In genomic region chr17:73278049-73278464, GRCh38 we compare ENCODE assay signal across 1 cellular context.
TF ChIP-seq lines count a peak whose summit lies in the region.

No MANE protein-coding gene starts in this region.

TF ChIP-seq in HepG2, 621 proteins besides CTCF, POLR2A, EP300 and RAD21 (continued from another document and continues in another):
- TF ChIP-seq, protein P1, sequence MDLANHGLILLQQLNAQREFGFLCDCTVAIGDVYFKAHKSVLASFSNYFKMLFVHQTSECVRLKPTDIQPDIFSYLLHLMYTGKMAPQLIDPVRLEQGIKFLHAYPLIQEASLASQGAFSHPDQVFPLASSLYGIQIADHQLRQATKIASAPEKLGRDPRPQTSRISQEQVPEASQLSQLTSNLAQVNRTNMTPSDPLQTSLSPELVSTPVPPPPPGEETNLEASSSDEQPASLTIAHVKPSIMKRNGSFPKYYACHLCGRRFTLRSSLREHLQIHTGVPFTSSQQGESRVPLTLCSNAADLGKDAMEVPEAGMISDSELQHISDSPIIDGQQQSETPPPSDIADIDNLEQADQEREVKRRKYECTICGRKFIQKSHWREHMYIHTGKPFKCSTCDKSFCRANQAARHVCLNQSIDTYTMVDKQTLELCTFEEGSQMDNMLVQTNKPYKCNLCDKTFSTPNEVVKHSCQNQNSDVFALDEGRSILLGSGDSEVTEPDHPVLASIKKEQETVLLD (CRISPR knock-in tag; IDR thresholded peaks at IDR 0.05; ENCODE audit: low read depth): no peak
- TF ChIP-seq ZFP82 (CRISPR knock-in tag; IDR thresholded peaks at IDR 0.05; ENCODE audit: borderline replicate concordance) (no peak), CERS6 (CRISPR knock-in tag; IDR thresholded peaks at IDR 0.05) (no peak), ZNF432 (CRISPR knock-in tag; IDR thresholded peaks at IDR 0.05; ENCODE audit: borderline replicate concordance) (no peak), ZNF879 (CRISPR knock-in tag; IDR thresholded peaks at IDR 0.05) (no peak), RFXAP (CRISPR knock-in tag; IDR thresholded peaks at IDR 0.05; ENCODE audit: borderline replicate concordance) (no peak), ZNF547 (CRISPR knock-in tag; IDR thresholded peaks at IDR 0.05) (no peak; the same call in 1 of the 2 replicates), ZNF430 (CRISPR knock-in tag; IDR thresholded peaks at IDR 0.05) (peak; percentile 80; the same call in 1 of the 2 replicates), KDM6A (CRISPR knock-in tag; IDR thresholded peaks at IDR 0.05; ENCODE audit: low read depth) (0 out of 2 replicates have a peak, but pooled peaks have one; percentile 37), SRSF9 (IDR thresholded peaks at IDR 0.05; ENCODE audit: borderline replicate concordance, insufficient read depth, low read depth, low read length, poor library complexity, severe bottlenecking) (no peak), ZBTB7B (CRISPR knock-in tag; IDR thresholded peaks at IDR 0.05) (no peak; the same call in 1 of the 2 replicates), ZNF101 (CRISPR knock-in tag; IDR thresholded peaks at IDR 0.05; ENCODE audit: borderline replicate concordance, low read depth) (no peak), ZNF747 (CRISPR knock-in tag; IDR thresholded peaks at IDR 0.05; ENCODE audit: borderline replicate concordance) (peak; percentile 85; the same call in 1 of the 2 replicates), CHD2 (IDR thresholded peaks at IDR 0.05; ENCODE audit: low read depth, low read length) (no peak), MAF1 (CRISPR knock-in tag; IDR thresholded peaks at IDR 0.05; ENCODE audit: borderline replicate concordance) (no peak), NONO (IDR thresholded peaks at IDR 0.05) (no peak), NONO (CRISPR knock-in tag; conservative IDR thresholded peaks at IDR 0.05) (peak; percentile 83), ZZZ3 (CRISPR knock-in tag; IDR thresholded peaks at IDR 0.05; ENCODE audit: borderline replicate concordance) (no peak), ZNF572 (CRISPR knock-in tag; IDR thresholded peaks at IDR 0.05) (no peak), ATAD3A (CRISPR knock-in tag; IDR thresholded peaks at IDR 0.05) (no peak), ZNF224 (CRISPR knock-in tag; IDR thresholded peaks at IDR 0.05) (no peak), ARID2 (CRISPR knock-in tag; IDR thresholded peaks at IDR 0.05; ENCODE audit: borderline replicate concordance) (no peak), FOXO4 (CRISPR knock-in tag; conservative IDR thresholded peaks at IDR 0.05) (no peak), ZNF761 (CRISPR knock-in tag; conservative IDR thresholded peaks at IDR 0.05) (no peak), ZFY (CRISPR knock-in tag; IDR thresholded peaks at IDR 0.05) (peak; percentile 34; the same call in 1 of the 2 replicates), TFAP4 (IDR thresholded peaks at IDR 0.05; ENCODE audit: borderline replicate concordance, low read depth) (no peak), ZNF260 (CRISPR knock-in tag; IDR thresholded peaks at IDR 0.05; ENCODE audit: borderline replicate concordance, low read depth) (no peak), HNF4A (CRISPR knock-in tag; IDR thresholded peaks at IDR 0.05) (peak; percentile 94), ZNF616 (CRISPR knock-in tag; IDR thresholded peaks at IDR 0.05; ENCODE audit: low read depth) (no peak), TBP (CRISPR knock-in tag; IDR thresholded peaks at IDR 0.05) (0 out of 2 replicates have a peak, but pooled peaks have one; percentile 13), TBX2 (CRISPR knock-in tag; IDR thresholded peaks at IDR 0.05; ENCODE audit: borderline replicate concordance) (peak; percentile 81), SATB2 (CRISPR knock-in tag; IDR thresholded peaks at IDR 0.05) (no peak), ZNF501 (CRISPR knock-in tag; IDR thresholded peaks at IDR 0.05) (no peak), ERF (CRISPR knock-in tag; IDR thresholded peaks at IDR 0.05) (no peak), ZNF660 (CRISPR knock-in tag; IDR thresholded peaks at IDR 0.05; ENCODE audit: borderline replicate concordance, low read depth) (no peak), BCL3 (CRISPR knock-in tag; IDR thresholded peaks at IDR 0.05) (no peak), IKZF1 (IDR thresholded peaks at IDR 0.05) (no peak), ZNF274 (CRISPR knock-in tag; IDR thresholded peaks at IDR 0.05) (no peak)
- TF ChIP-seq, protein P2, sequence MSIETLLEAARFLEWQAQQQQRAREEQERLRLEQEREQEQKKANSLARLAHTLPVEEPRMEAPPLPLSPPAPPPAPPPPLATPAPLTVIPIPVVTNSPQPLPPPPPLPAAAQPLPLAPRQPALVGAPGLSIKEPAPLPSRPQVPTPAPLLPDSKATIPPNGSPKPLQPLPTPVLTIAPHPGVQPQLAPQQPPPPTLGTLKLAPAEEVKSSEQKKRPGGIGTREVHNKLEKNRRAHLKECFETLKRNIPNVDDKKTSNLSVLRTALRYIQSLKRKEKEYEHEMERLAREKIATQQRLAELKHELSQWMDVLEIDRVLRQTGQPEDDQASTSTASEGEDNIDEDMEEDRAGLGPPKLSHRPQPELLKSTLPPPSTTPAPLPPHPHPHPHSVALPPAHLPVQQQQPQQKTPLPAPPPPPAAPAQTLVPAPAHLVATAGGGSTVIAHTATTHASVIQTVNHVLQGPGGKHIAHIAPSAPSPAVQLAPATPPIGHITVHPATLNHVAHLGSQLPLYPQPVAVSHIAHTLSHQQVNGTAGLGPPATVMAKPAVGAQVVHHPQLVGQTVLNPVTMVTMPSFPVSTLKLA (IDR thresholded peaks at IDR 0.05): peak; percentile 28; the same call in 1 of the 2 replicates
- TF ChIP-seq, protein P3, sequence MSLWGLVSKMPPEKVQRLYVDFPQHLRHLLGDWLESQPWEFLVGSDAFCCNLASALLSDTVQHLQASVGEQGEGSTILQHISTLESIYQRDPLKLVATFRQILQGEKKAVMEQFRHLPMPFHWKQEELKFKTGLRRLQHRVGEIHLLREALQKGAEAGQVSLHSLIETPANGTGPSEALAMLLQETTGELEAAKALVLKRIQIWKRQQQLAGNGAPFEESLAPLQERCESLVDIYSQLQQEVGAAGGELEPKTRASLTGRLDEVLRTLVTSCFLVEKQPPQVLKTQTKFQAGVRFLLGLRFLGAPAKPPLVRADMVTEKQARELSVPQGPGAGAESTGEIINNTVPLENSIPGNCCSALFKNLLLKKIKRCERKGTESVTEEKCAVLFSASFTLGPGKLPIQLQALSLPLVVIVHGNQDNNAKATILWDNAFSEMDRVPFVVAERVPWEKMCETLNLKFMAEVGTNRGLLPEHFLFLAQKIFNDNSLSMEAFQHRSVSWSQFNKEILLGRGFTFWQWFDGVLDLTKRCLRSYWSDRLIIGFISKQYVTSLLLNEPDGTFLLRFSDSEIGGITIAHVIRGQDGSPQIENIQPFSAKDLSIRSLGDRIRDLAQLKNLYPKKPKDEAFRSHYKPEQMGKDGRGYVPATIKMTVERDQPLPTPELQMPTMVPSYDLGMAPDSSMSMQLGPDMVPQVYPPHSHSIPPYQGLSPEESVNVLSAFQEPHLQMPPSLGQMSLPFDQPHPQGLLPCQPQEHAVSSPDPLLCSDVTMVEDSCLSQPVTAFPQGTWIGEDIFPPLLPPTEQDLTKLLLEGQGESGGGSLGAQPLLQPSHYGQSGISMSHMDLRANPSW (CRISPR knock-in tag; IDR thresholded peaks at IDR 0.05; ENCODE audit: borderline replicate concordance): no peak
- TF ChIP-seq, protein P4, sequence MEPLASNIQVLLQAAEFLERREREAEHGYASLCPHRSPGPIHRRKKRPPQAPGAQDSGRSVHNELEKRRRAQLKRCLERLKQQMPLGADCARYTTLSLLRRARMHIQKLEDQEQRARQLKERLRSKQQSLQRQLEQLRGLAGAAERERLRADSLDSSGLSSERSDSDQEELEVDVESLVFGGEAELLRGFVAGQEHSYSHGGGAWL (CRISPR knock-in tag; IDR thresholded peaks at IDR 0.05): no peak
- TF ChIP-seq, protein P5, sequence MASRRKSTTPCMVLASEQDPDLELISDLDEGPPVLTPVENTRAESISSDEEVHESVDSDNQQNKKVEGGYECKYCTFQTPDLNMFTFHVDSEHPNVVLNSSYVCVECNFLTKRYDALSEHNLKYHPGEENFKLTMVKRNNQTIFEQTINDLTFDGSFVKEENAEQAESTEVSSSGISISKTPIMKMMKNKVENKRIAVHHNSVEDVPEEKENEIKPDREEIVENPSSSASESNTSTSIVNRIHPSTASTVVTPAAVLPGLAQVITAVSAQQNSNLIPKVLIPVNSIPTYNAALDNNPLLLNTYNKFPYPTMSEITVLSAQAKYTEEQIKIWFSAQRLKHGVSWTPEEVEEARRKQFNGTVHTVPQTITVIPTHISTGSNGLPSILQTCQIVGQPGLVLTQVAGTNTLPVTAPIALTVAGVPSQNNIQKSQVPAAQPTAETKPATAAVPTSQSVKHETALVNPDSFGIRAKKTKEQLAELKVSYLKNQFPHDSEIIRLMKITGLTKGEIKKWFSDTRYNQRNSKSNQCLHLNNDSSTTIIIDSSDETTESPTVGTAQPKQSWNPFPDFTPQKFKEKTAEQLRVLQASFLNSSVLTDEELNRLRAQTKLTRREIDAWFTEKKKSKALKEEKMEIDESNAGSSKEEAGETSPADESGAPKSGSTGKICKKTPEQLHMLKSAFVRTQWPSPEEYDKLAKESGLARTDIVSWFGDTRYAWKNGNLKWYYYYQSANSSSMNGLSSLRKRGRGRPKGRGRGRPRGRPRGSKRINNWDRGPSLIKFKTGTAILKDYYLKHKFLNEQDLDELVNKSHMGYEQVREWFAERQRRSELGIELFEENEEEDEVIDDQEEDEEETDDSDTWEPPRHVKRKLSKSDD (CRISPR knock-in tag; IDR thresholded peaks at IDR 0.05; ENCODE audit: low read depth): no peak
- TF ChIP-seq, protein P6, sequence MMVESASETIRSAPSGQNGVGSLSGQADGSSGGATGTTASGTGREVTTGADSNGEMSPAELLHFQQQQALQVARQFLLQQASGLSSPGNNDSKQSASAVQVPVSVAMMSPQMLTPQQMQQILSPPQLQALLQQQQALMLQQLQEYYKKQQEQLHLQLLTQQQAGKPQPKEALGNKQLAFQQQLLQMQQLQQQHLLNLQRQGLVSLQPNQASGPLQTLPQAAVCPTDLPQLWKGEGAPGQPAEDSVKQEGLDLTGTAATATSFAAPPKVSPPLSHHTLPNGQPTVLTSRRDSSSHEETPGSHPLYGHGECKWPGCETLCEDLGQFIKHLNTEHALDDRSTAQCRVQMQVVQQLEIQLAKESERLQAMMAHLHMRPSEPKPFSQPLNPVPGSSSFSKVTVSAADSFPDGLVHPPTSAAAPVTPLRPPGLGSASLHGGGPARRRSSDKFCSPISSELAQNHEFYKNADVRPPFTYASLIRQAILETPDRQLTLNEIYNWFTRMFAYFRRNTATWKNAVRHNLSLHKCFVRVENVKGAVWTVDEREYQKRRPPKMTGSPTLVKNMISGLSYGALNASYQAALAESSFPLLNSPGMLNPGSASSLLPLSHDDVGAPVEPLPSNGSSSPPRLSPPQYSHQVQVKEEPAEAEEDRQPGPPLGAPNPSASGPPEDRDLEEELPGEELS (CRISPR knock-in tag; IDR thresholded peaks at IDR 0.05): peak; percentile 68
- TF ChIP-seq, protein P7, sequence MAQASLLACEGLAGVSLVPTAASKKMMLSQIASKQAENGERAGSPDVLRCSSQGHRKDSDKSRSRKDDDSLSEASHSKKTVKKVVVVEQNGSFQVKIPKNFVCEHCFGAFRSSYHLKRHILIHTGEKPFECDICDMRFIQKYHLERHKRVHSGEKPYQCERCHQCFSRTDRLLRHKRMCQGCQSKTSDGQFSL (CRISPR knock-in tag; IDR thresholded peaks at IDR 0.05): no peak
- TF ChIP-seq, protein P8, sequence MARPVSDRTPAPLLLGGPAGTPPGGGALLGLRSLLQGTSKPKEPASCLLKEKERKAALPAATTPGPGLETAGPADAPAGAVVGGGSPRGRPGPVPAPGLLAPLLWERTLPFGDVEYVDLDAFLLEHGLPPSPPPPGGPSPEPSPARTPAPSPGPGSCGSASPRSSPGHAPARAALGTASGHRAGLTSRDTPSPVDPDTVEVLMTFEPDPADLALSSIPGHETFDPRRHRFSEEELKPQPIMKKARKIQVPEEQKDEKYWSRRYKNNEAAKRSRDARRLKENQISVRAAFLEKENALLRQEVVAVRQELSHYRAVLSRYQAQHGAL (CRISPR knock-in tag; IDR thresholded peaks at IDR 0.05; ENCODE audit: not compliant biosample characterization): peak; percentile 41
- TF ChIP-seq, protein P9, sequence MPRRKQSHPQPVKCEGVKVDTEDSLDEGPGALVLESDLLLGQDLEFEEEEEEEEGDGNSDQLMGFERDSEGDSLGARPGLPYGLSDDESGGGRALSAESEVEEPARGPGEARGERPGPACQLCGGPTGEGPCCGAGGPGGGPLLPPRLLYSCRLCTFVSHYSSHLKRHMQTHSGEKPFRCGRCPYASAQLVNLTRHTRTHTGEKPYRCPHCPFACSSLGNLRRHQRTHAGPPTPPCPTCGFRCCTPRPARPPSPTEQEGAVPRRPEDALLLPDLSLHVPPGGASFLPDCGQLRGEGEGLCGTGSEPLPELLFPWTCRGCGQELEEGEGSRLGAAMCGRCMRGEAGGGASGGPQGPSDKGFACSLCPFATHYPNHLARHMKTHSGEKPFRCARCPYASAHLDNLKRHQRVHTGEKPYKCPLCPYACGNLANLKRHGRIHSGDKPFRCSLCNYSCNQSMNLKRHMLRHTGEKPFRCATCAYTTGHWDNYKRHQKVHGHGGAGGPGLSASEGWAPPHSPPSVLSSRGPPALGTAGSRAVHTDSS (CRISPR knock-in tag; conservative IDR thresholded peaks at IDR 0.05): no peak
